20 cellular contexts compared by ENCODE assay signal in the genomic region with DNA sequence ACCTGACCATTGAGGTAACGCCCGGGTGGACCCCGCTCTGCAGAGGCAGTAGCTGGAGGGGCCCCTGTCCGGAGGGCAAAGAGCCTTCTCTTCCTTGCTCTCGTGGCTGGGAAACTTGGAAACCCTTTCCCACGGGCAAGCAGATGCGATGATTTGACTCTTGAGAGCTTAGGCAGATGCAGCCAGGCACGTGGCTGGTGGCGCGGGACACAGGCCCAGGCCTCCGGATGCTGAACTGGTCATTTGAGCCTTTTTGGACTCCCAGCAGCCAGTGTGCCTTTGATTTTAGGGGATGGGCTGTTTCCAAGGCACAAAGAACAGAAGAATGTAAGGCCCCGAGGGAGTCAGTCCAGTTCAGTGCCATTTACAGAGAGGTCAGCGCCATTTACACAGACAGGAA. TPM values are rescaled to one million over a fixed set of nuclear protein-coding genes. Genes with fewer than 3 reads are reported as not detected.
DNase-seq lines count a peak whose midpoint lies in the region; ATAC-seq, FAIRE-seq and TF ChIP-seq lines count a peak whose summit lies in the region.
"Had no signal": no experiment of that assay in that cellular context is flagged by ENCODE, and none has a peak within 500 bp of the region (broad histone marks: within the 10 kb centered on the region; RNA-seq: fewer than 3 reads in every experiment).

No MANE protein-coding gene starts in this region.

- BruUV-seq in HepG2 (replicated peaks; lab: Mats Ljungman, UMichigan): no TSS peak
- BruUV-seq in PC-9 (replicated peaks; lab: Mats Ljungman, UMichigan): no TSS peak

- H3K4me1 ChIP-seq in HepG2 (ENCODE audit: insufficient read depth, low read length): peaks cover 35% of the 10 kb centered on the region
- H3K4me1 ChIP-seq in right lobe of liver: peaks cover 0 to 8% (median 0%) of the 10 kb centered on the region in 4 donors
- peaks cover 5% of the 10 kb centered on the region for H3K4me1 ChIP-seq in psoas muscle
- H3K4me1 ChIP-seq in PC-9 (replicated peaks; ENCODE audit: insufficient read depth): no peaks in the 10 kb centered on the region

- intact Hi-C loops in HepG2 (cut with micrococcal nuclease; ENCODE audit: unreplicated experiment): no loop called here
- intact Hi-C loops in right lobe of liver (cut with DNase I): no loop called here
- intact Hi-C loops in psoas muscle (cut with DNase I): no loop called here
- intact Hi-C loops in PC-9 (cut with micrococcal nuclease; ENCODE audit: unreplicated experiment): no loop called here

- ATAC-seq in HepG2 (no peak), right lobe of liver (no peak), psoas muscle (peak in 3 of 4 donors; percentile 51 to 64 (median 55))
- ATAC-seq: HCT116 had no signal

- WGBS in HepG2 (ENCODE audit: low lambda C conversion rate): 78% methylated on average over 11 of the region's 13 CpGs
- WGBS in right lobe of liver (ENCODE audit: insufficient coverage, low coverage, low lambda C conversion rate, missing lambda C conversion rate): no CpG with 5 or more reads among the region's 13 CpGs
- 21 to 26% (median 21%) methylated on average over 13 of the region's 13 CpGs for WGBS in psoas muscle, 3 donors

- TF ChIP-seq EP300 in HepG2 (IDR thresholded peaks at IDR 0.05; ENCODE audit: low read depth in 2 of 2, low read length in 2 of 2) (no peak), HepG2 (CRISPR knock-in tag; IDR thresholded peaks at IDR 0.05; ENCODE audit: borderline replicate concordance) (no peak)

- TF ChIP-seq CTCF in HepG2 (CRISPR knock-in tag; IDR thresholded peaks at IDR 0.05) (no peak), right lobe of liver (IDR thresholded peaks at IDR 0.05) (no peak), psoas muscle (IDR thresholded peaks at IDR 0.05) (no peak), PC-9 (conservative IDR thresholded peaks at IDR 0.05) (no peak), D721Med (IDR thresholded peaks at IDR 0.05; ENCODE audit: insufficient read depth, missing control alignments) (no peak)

- H3K36me3 ChIP-seq in HepG2 (replicated peaks in 1 of 2; ENCODE audit: control insufficient read depth in 1 of 2, insufficient read depth in 2 of 2, low read length in 2 of 2) (peaks cover 3 to 10% of the 10 kb centered on the region in 2 experiments; a peak in 4 of 5 replicates), right lobe of liver (peaks cover 0 to 7% (median 0%) of the 10 kb centered on the region in 4 donors), psoas muscle (ENCODE audit: insufficient read depth in 1 of 2, low read depth in 1 of 2) (peaks cover 0 to 18% of the 10 kb centered on the region in 2 donors), PC-9 (ENCODE audit: low read depth) (no peaks in the 10 kb centered on the region)

- H3K79me2 ChIP-seq in HepG2 (ENCODE audit: insufficient read depth, low read length): no peaks in the 10 kb centered on the region
- H3K79me2 ChIP-seq in PC-9 (ENCODE audit: low read depth): no peaks in the 10 kb centered on the region

- no peak for TF ChIP-seq RAD21 in HepG2 (CRISPR knock-in tag; IDR thresholded peaks at IDR 0.05)

- no peaks in the 10 kb centered on the region for H3K9me3 ChIP-seq in HepG2 (ENCODE audit: low read length)
- H3K9me3 ChIP-seq in right lobe of liver: no peaks in the 10 kb centered on the region
- no peaks in the 10 kb centered on the region for H3K9me3 ChIP-seq in psoas muscle
- H3K9me3 ChIP-seq in PC-9 (ENCODE audit: insufficient read depth, low read depth): no peaks in the 10 kb centered on the region

- no peak overlapping the region for H3K27ac ChIP-seq in HepG2 (ENCODE audit: extremely low read length, insufficient read depth, low read length)
- H3K27ac ChIP-seq in right lobe of liver: no peak overlapping the region
- no peak overlapping the region for H3K27ac ChIP-seq in psoas muscle
- H3K27ac ChIP-seq in PC-9: no peak overlapping the region
- H3K27ac ChIP-seq: C4-2B, SK-N-MC had no signal

- no peak for FAIRE-seq in HepG2 (lab: Jason Lieb, UNC)
- FAIRE-seq in D721Med (lab: Jason Lieb, UNC): no peak
- FAIRE-seq: G401.6, GM12891 had no signal

- no peak overlapping the region for H3K4me3 ChIP-seq in HepG2 (replicated peaks in 1 of 3; ENCODE audit: insufficient read depth in 1 of 3, low read depth in 2 of 3, low read length in 3 of 3)
- no peak overlapping the region for H3K4me3 ChIP-seq in right lobe of liver
- H3K4me3 ChIP-seq in psoas muscle: no peak overlapping the region
- H3K4me3 ChIP-seq in PC-9: no peak overlapping the region
- H3K4me3 ChIP-seq: SK-N-MC had no signal

- H3K9me2 ChIP-seq in PC-9 (ENCODE audit: insufficient read depth): no peaks in the 10 kb centered on the region

- DNase-seq in HepG2 (ENCODE audit: low spot score): no peak
- no peak for DNase-seq in right lobe of liver
- DNase-seq in left kidney (ENCODE audit: low read depth, low spot score): peak; percentile 51
- no peak for DNase-seq in psoas muscle
- DNase-seq in PC-9: no peak
- no peak for DNase-seq in D721Med (ENCODE audit: insufficient read length, low spot score)
- no peak for DNase-seq in SHP77 treated with DMSO at 0.1 percent for 48 hours (lab: John Stamatoyannopoulos, UW)
- DNase-seq in NCI-H1930 (lab: John Stamatoyannopoulos, UW): no peak
- DNase-seq: NCI-H1417 treated with DMSO at 0.1 percent for 48 hours, NCI-H2081 treated with DMSO at 0.1 percent for 48 hours had no signal

- POLR2A ChIA-PET in HepG2 (lab: Yijun Ruan, JAX) (interaction anchor here (0.9 kb wide), 1 partner anchor 40 kb away, joined by 3 read pairs; no protein-coding TSS in a partner anchor), PC-9 (lab: Charles Lee; ENCODE audit: unreplicated experiment) (no interaction called here)

- H4K20me1 ChIP-seq in HepG2 (ENCODE audit: insufficient read depth, low read length) (no peaks in the 10 kb centered on the region), PC-9 (ENCODE audit: insufficient read depth) (no peaks in the 10 kb centered on the region)

- H3F3A ChIP-seq in PC-9 (ENCODE audit: insufficient read depth, low read depth): no peaks in the 10 kb centered on the region

- H3K9ac ChIP-seq in HepG2 (ENCODE audit: insufficient read depth, low read depth, low read length): no peak overlapping the region

- in situ Hi-C loops in HepG2 (cut with HindIII; ENCODE audit: extremely low pct_ligation_motif_present, low pct_unique_long_range_greater_than_20kb): no loop called here

- H3K4me2 ChIP-seq in HepG2 (ENCODE audit: low read depth, low read length) (peak overlapping the region; percentile 26; the same call in 1 of the 2 replicates), PC-9 (no peak overlapping the region)

- CTCF ChIA-PET in HepG2 (lab: Yijun Ruan, JAX; ENCODE audit: low intra/inter-chr PET ratio, low total read pairs) (no interaction called here), PC-9 (lab: Charles Lee) (no interaction called here)

- TF ChIP-seq POLR2A in HepG2 (IDR thresholded peaks at IDR 0.05; ENCODE audit: insufficient read depth in 1 of 2, low read depth in 2 of 2, low read length in 2 of 2) (no peak), right lobe of liver (IDR thresholded peaks at IDR 0.05) (no peak)

- H2AFZ ChIP-seq in HepG2 (ENCODE audit: low read length): no peak overlapping the region
- H2AFZ ChIP-seq in PC-9: no peak overlapping the region

- H3K27me3 ChIP-seq in HepG2 (ENCODE audit: control insufficient read depth in 1 of 2, insufficient read depth in 2 of 2, low read length in 2 of 2) (no peaks in the 10 kb centered on the region), right lobe of liver (no peaks in the 10 kb centered on the region), psoas muscle (ENCODE audit: insufficient read depth in 3 of 3, low read length in 2 of 3) (peaks cover 0 to 22% (median 6%) of the 10 kb centered on the region in 3 donors), PC-9 (ENCODE audit: insufficient read depth, low read depth) (0 out of 2 replicates have a peak, but pooled peaks cover 4% of the 10 kb centered on the region)

RNA-seq across cellular contexts. Expression of a gene that starts 20.7 kb away (rescaled TPM):
- total RNA-seq in HepG2 (2016; rRNA removed; fragmentation: Illumina TruSeq; extraction: Trizol) (not detected in 2 replicates), right lobe of liver (not detected), psoas muscle (under 1 TPM in 2 of 4 donors, not detected in 2; 0.16 to 0.17 TPM), PC-9 (2021) (not detected in 2 replicates)
- total RNA-seq in HepG2 (2016; cell fraction: cytosol; rRNA removed; fragmentation: Illumina TruSeq; extraction: Trizol; ENCODE audit: low read depth): not detected in 2 replicates
- total RNA-seq in HepG2 (2016; cell fraction: insoluble cytoplasmic fraction; rRNA removed; fragmentation: Illumina TruSeq; extraction: Trizol): not detected in 2 replicates
- total RNA-seq in HepG2 (2016; cell fraction: membrane; rRNA removed; fragmentation: Illumina TruSeq; extraction: Trizol): not detected in 2 replicates
- total RNA-seq in HepG2 (2016; cell fraction: nucleus; rRNA removed; fragmentation: Illumina TruSeq; extraction: Trizol): not detected in 2 replicates
- polyA plus RNA-seq in HepG2 (2011; rRNA removed) (not detected in 2 replicates), psoas muscle (under 1 TPM in 2 of 3 donors, not detected in 1; 0.03 to 0.04 TPM)
- not detected in 2 replicates for polyA plus RNA-seq in HepG2 (2011; cell fraction: cytosol; rRNA removed)
- not detected in 2 replicates for polyA plus RNA-seq in HepG2 (2011; cell fraction: nucleus; rRNA removed)
- 0.23 TPM in 1 of 2 replicates, not detected in the other for polyA plus RNA-seq in HepG2 (2012)
- polyA plus RNA-seq in HepG2 (2016; cell fraction: cytosol; fragmentation: Illumina TruSeq; extraction: Trizol; ENCODE audit: low read depth): not detected in 2 replicates
- not detected in 2 replicates for polyA plus RNA-seq in HepG2 (2016; cell fraction: insoluble cytoplasmic fraction; fragmentation: Illumina TruSeq; extraction: Trizol; ENCODE audit: low read depth)
- polyA plus RNA-seq in HepG2 (2016; cell fraction: membrane; fragmentation: Illumina TruSeq; extraction: Trizol; ENCODE audit: low read depth): not detected in 2 replicates
- not detected in 2 replicates for polyA plus RNA-seq in HepG2 (2016; cell fraction: nucleus; fragmentation: Illumina TruSeq; extraction: Trizol; ENCODE audit: insufficient read depth, low read depth)
- not detected in 2 replicates for polyA minus RNA-seq in HepG2 (2011; rRNA and poly(A)+ RNA removed; ENCODE audit: low replicate concordance)
- not detected in 2 replicates for polyA minus RNA-seq in HepG2 (2011; cell fraction: cytosol; rRNA and poly(A)+ RNA removed)
- polyA minus RNA-seq in HepG2 (2011; cell fraction: nucleus; rRNA and poly(A)+ RNA removed): not detected in 2 replicates
- total RNA-seq: A172, HT-29, LHCN-M2, OCI-LY7 had no signal
- polyA plus RNA-seq: IgD-negative memory B cell had no signal

RNA-seq across cellular contexts. Expression of a gene that starts 41.0 kb away (rescaled TPM):
- total RNA-seq in HepG2 (2016; rRNA removed; fragmentation: Illumina TruSeq; extraction: Trizol) (55.8 and 56.3 TPM in 2 replicates), right lobe of liver (1 to 10 TPM; 2.6 to 8.7 (median 4.6) TPM), psoas muscle (1 to 10 TPM; 1.1 to 2.1 (median 1.5) TPM), PC-9 (2021) (5.9 and 13.2 TPM in 2 replicates)
- total RNA-seq in HepG2 (2016; cell fraction: cytosol; rRNA removed; fragmentation: Illumina TruSeq; extraction: Trizol; ENCODE audit: low read depth): 360 and 516 TPM in 2 replicates
- total RNA-seq in HepG2 (2016; cell fraction: insoluble cytoplasmic fraction; rRNA removed; fragmentation: Illumina TruSeq; extraction: Trizol): 54.3 and 58.0 TPM in 2 replicates
- total RNA-seq in HepG2 (2016; cell fraction: membrane; rRNA removed; fragmentation: Illumina TruSeq; extraction: Trizol): 94.8 and 147 TPM in 2 replicates
- total RNA-seq in HepG2 (2016; cell fraction: nucleus; rRNA removed; fragmentation: Illumina TruSeq; extraction: Trizol): 35.3 and 45.5 TPM in 2 replicates
- polyA plus RNA-seq in HepG2 (2011; rRNA removed) (12.4 and 22.2 TPM in 2 replicates), psoas muscle (1 to 10 TPM in 1 of 3 donors, under 1 TPM in 2; 0.57 to 1.4 (median 0.60) TPM)
- 15.0 and 35.9 TPM in 2 replicates for polyA plus RNA-seq in HepG2 (2011; cell fraction: cytosol; rRNA removed)
- 20.1 and 21.5 TPM in 2 replicates for polyA plus RNA-seq in HepG2 (2011; cell fraction: nucleus; rRNA removed)
- 18.7 and 18.9 TPM in 2 replicates for polyA plus RNA-seq in HepG2 (2012)
- polyA plus RNA-seq in HepG2 (2016; cell fraction: cytosol; fragmentation: Illumina TruSeq; extraction: Trizol; ENCODE audit: low read depth): 172 and 230 TPM in 2 replicates
- 45.5 and 47.9 TPM in 2 replicates for polyA plus RNA-seq in HepG2 (2016; cell fraction: insoluble cytoplasmic fraction; fragmentation: Illumina TruSeq; extraction: Trizol; ENCODE audit: low read depth)
- 82.1 and 104 TPM in 2 replicates for polyA plus RNA-seq in HepG2 (2016; cell fraction: membrane; fragmentation: Illumina TruSeq; extraction: Trizol; ENCODE audit: low read depth)
- 32.0 and 32.8 TPM in 2 replicates for polyA plus RNA-seq in HepG2 (2016; cell fraction: nucleus; fragmentation: Illumina TruSeq; extraction: Trizol; ENCODE audit: insufficient read depth, low read depth)
- 29.5 TPM in 1 of 2 replicates, not detected in the other for polyA minus RNA-seq in HepG2 (2011; rRNA and poly(A)+ RNA removed; ENCODE audit: low replicate concordance)
- 18.6 and 19.1 TPM in 2 replicates for polyA minus RNA-seq in HepG2 (2011; cell fraction: cytosol; rRNA and poly(A)+ RNA removed)
- 17.1 and 18.4 TPM in 2 replicates for polyA minus RNA-seq in HepG2 (2011; cell fraction: nucleus; rRNA and poly(A)+ RNA removed)
- total RNA-seq: A172, HT-29, LHCN-M2 had no signal
- polyA plus RNA-seq: IgD-negative memory B cell had no signal

Comparison
In these comparisons a context has a peak if more than half of its experiments do, and no peak if none do; other contexts are left out.
1. ATAC-seq: peak in psoas muscle (3 of 4); none in HepG2 (single experiment) and right lobe of liver (0 of 4).